Comparison of ENCODE assay signal across 8 cellular contexts in genomic region chr15:74127255-74127953, GRCh38. TPM values are rescaled to one million over a fixed set of nuclear protein-coding genes. Genes with fewer than 3 reads are reported as not detected.
DNase-seq lines count a peak whose midpoint lies in the region; ATAC-seq, FAIRE-seq and TF ChIP-seq lines count a peak whose summit lies in the region.

No MANE protein-coding gene starts in this region.

- no peaks in the 10 kb centered on the region for H3K36me3 Mint-ChIP-seq in activated T-helper 1 cell treated with anti-CD3 and anti-CD28 coated beads, Interleukin-12 subunit alpha, Interleukin-12 subunit beta, Interleukin-2, Interleukin-4 antibody, amounts not matched to agents 30 ng/mL and 10 ng/mL and 1 ng/mL, durations not matched to agents 14 hours and 24 hours and 36 hours (ENCODE audit: low read depth)
- H3K36me3 Mint-ChIP-seq in nephron (ENCODE audit: low read depth): peaks cover 8% of the 10 kb centered on the region
- peaks cover 13% of the 10 kb centered on the region for H3K36me3 Mint-ChIP-seq in stimulated activated effector memory CD8-positive, alpha-beta T cell treated with anti-CD3 and anti-CD28 coated beads, Interleukin-12 subunit alpha, Interleukin-12 subunit beta, amount 100 ng/mL, for 72 hours

- no peaks in the 10 kb centered on the region for H3K9me3 Mint-ChIP-seq in activated T-helper 1 cell treated with anti-CD3 and anti-CD28 coated beads, Interleukin-12 subunit alpha, Interleukin-12 subunit beta, Interleukin-2, Interleukin-4 antibody, amounts not matched to agents 30 ng/mL and 10 ng/mL and 1 ng/mL, durations not matched to agents 14 hours and 24 hours and 36 hours
- peaks cover 9% of the 10 kb centered on the region for H3K9me3 Mint-ChIP-seq in nephron
- no peaks in the 10 kb centered on the region for H3K9me3 Mint-ChIP-seq in stimulated activated effector memory CD8-positive, alpha-beta T cell treated with anti-CD3 and anti-CD28 coated beads, Interleukin-12 subunit alpha, Interleukin-12 subunit beta, amount 100 ng/mL, for 72 hours

- H3K4me1 Mint-ChIP-seq in activated T-helper 1 cell treated with anti-CD3 and anti-CD28 coated beads, Interleukin-12 subunit alpha, Interleukin-12 subunit beta, Interleukin-2, Interleukin-4 antibody, amounts not matched to agents 30 ng/mL and 10 ng/mL and 1 ng/mL, durations not matched to agents 14 hours and 24 hours and 36 hours (ENCODE audit: low read depth): peaks cover 22% of the 10 kb centered on the region
- peaks cover 50% of the 10 kb centered on the region for H3K4me1 Mint-ChIP-seq in nephron
- H3K4me1 Mint-ChIP-seq in stimulated activated effector memory CD8-positive, alpha-beta T cell treated with anti-CD3 and anti-CD28 coated beads, Interleukin-12 subunit alpha, Interleukin-12 subunit beta, amount 100 ng/mL, for 72 hours: peaks cover 21% of the 10 kb centered on the region

- FAIRE-seq in RCC 7860 (lab: Jason Lieb, UNC): no peak

- no peak overlapping the region for H3K4me3 Mint-ChIP-seq in activated T-helper 1 cell treated with anti-CD3 and anti-CD28 coated beads, Interleukin-12 subunit alpha, Interleukin-12 subunit beta, Interleukin-2, Interleukin-4 antibody, amounts not matched to agents 30 ng/mL and 10 ng/mL and 1 ng/mL, durations not matched to agents 14 hours and 24 hours and 36 hours
- H3K4me3 Mint-ChIP-seq in nephron: peak overlapping the region; percentile 91 to 92 (median 92)
- H3K4me3 Mint-ChIP-seq in stimulated activated effector memory CD8-positive, alpha-beta T cell treated with anti-CD3 and anti-CD28 coated beads, Interleukin-12 subunit alpha, Interleukin-12 subunit beta, amount 100 ng/mL, for 72 hours: peak overlapping the region; percentile 22

- in situ Hi-C loops in G401 (cut with HindIII; ENCODE audit: low sequenced_read_pairs): no loop called here
- in situ Hi-C loops in KBM-7 (cut with MboI; ENCODE audit: low pct_unique_long_range_greater_than_20kb, low sequenced_read_pairs): loop anchor here (25.0 kb wide), 2 partner anchors 185 to 1440 kb away; partner anchors contain the start of genes BBS4 and HIGD2B

- H3K27ac Mint-ChIP-seq in activated T-helper 1 cell treated with anti-CD3 and anti-CD28 coated beads, Interleukin-12 subunit alpha, Interleukin-12 subunit beta, Interleukin-2, Interleukin-4 antibody, amounts not matched to agents 30 ng/mL and 10 ng/mL and 1 ng/mL, durations not matched to agents 14 hours and 24 hours and 36 hours: no peak overlapping the region
- H3K27ac Mint-ChIP-seq in nephron: peak overlapping the region; percentile 48 to 94 (median 82)
- H3K27ac Mint-ChIP-seq in stimulated activated effector memory CD8-positive, alpha-beta T cell treated with anti-CD3 and anti-CD28 coated beads, Interleukin-12 subunit alpha, Interleukin-12 subunit beta, amount 100 ng/mL, for 72 hours: no peak overlapping the region

- peaks cover 74% of the 10 kb centered on the region for H3K27me3 Mint-ChIP-seq in activated T-helper 1 cell treated with anti-CD3 and anti-CD28 coated beads, Interleukin-12 subunit alpha, Interleukin-12 subunit beta, Interleukin-2, Interleukin-4 antibody, amounts not matched to agents 30 ng/mL and 10 ng/mL and 1 ng/mL, durations not matched to agents 14 hours and 24 hours and 36 hours (ENCODE audit: insufficient read depth)
- peaks cover 64% of the 10 kb centered on the region for H3K27me3 Mint-ChIP-seq in nephron (ENCODE audit: low read depth)

- peak overlapping the region; percentile 13 for H3K4me3 ChIP-seq in fibroblast of mammary gland (ENCODE audit: control insufficient read depth, low read depth, low read length)

- TF ChIP-seq CTCF in fibroblast of mammary gland (conservative IDR thresholded peaks at IDR 0.05; ENCODE audit: control insufficient read depth, insufficient read depth, low read depth, low read length) (peak; percentile 85), nephron (IDR thresholded peaks at IDR 0.05; ENCODE audit: unreplicated experiment in 3 of 3) (peak; percentile 99)

- intact Hi-C loops in activated T-helper 1 cell treated with anti-CD3 and anti-CD28 coated beads, Interleukin-12 subunit alpha, Interleukin-12 subunit beta, Interleukin-2, Interleukin-4 antibody, amounts not matched to agents 30 ng/mL and 10 ng/mL and 1 ng/mL, durations not matched to agents 14 hours and 24 hours and 36 hours (cut with micrococcal nuclease): loop anchor here (1.0 to 2.0 kb wide), 3 partner anchors 13 to 195 kb away; no protein-coding TSS in a partner anchor

- DNase-seq in G401 (ENCODE audit: low spot score) (peak; percentile 79), KBM-7 (peak; percentile 98), RCC 7860 (ENCODE audit: low spot score) (peak; percentile 62), fibroblast of mammary gland (ENCODE audit: low read depth) (peak; percentile 76)
- peak; percentile 78 for DNase-seq in activated T-helper 1 cell treated with anti-CD3 and anti-CD28 coated beads, Interleukin-12 subunit alpha, Interleukin-12 subunit beta, Interleukin-2, Interleukin-4 antibody, amounts not matched to agents 30 ng/mL and 10 ng/mL and 1 ng/mL, durations not matched to agents 14 hours and 24 hours and 36 hours (ENCODE audit: low spot score)
- DNase-seq in stimulated activated effector memory CD8-positive, alpha-beta T cell treated with anti-CD3 and anti-CD28 coated beads, Interleukin-12 subunit alpha, Interleukin-12 subunit beta, amount 100 ng/mL, for 72 hours (ENCODE audit: low spot score in 2 of 2): peak; percentile 93 to 95

- ATAC-seq in stimulated activated effector memory CD8-positive, alpha-beta T cell treated with anti-CD3 and anti-CD28 coated beads, Interleukin-12 subunit alpha, Interleukin-12 subunit beta, amount 100 ng/mL, for 72 hours: peak; percentile 88
- ATAC-seq in HG03565 (IDR thresholded peaks at IDR 0.05; ENCODE audit: unreplicated experiment): no peak

RNA-seq across cellular contexts. Expression of gene ISLR2, which starts 3.0 kb away (rescaled TPM):
- not detected in 2 replicates for total RNA-seq in G401 (2014; rRNA removed; shearing (Covaris generic))
- total RNA-seq in activated T-helper 1 cell treated with anti-CD3 and anti-CD28 coated beads, Interleukin-12 subunit alpha, Interleukin-12 subunit beta, Interleukin-2, Interleukin-4 antibody, amounts not matched to agents 30 ng/mL and 10 ng/mL and 1 ng/mL, durations not matched to agents 14 hours and 24 hours and 36 hours: not detected in 2 replicates

RNA-seq across cellular contexts. Expression of gene GOLGA6A, which starts 45.1 kb away (rescaled TPM):
- total RNA-seq in G401 (2014; rRNA removed; shearing (Covaris generic)): not detected in 2 replicates
- not detected in 2 replicates for total RNA-seq in activated T-helper 1 cell treated with anti-CD3 and anti-CD28 coated beads, Interleukin-12 subunit alpha, Interleukin-12 subunit beta, Interleukin-2, Interleukin-4 antibody, amounts not matched to agents 30 ng/mL and 10 ng/mL and 1 ng/mL, durations not matched to agents 14 hours and 24 hours and 36 hours

RNA-seq across cellular contexts. Expression of gene ISLR, which starts 46.1 kb away (rescaled TPM):
- total RNA-seq in G401 (2014; rRNA removed; shearing (Covaris generic)): 3.4 and 5.7 TPM in 2 replicates
- total RNA-seq in activated T-helper 1 cell treated with anti-CD3 and anti-CD28 coated beads, Interleukin-12 subunit alpha, Interleukin-12 subunit beta, Interleukin-2, Interleukin-4 antibody, amounts not matched to agents 30 ng/mL and 10 ng/mL and 1 ng/mL, durations not matched to agents 14 hours and 24 hours and 36 hours: not detected in 2 replicates

Comparison
In these comparisons a context has a peak if more than half of its experiments do, and no peak if none do; other contexts are left out.
1. H3K27ac Mint-ChIP-seq: peak in nephron (3 of 3); none in activated T-helper 1 cell treated with anti-CD3 and anti-CD28 coated beads, Interleukin-12 subunit alpha, Interleukin-12 subunit beta, Interleukin-2, Interleukin-4 antibody, amounts not matched to agents 30 ng/mL and 10 ng/mL and 1 ng/mL, durations not matched to agents 14 hours and 24 hours and 36 hours (single experiment) and stimulated activated effector memory CD8-positive, alpha-beta T cell treated with anti-CD3 and anti-CD28 coated beads, Interleukin-12 subunit alpha, Interleukin-12 subunit beta, amount 100 ng/mL, for 72 hours (single experiment).
2. Peak in every context shown above with its lines, with median percentiles within 50 percentile points of each other: DNase-seq.